Comparison of ENCODE assay signal across 15 cellular contexts in genomic region chr5:179140293-179140692, GRCh38.
A peak's percentile ranks its signal among the peaks of the same experiment; 100 is the strongest.
DNase-seq lines count a peak whose midpoint lies in the region; ATAC-seq and TF ChIP-seq lines count a peak whose summit lies in the region.
"Had no signal": no experiment of that assay in that cellular context is flagged by ENCODE, and none has a peak within 500 bp of the region (broad histone marks: within the 10 kb centered on the region; RNA-seq: fewer than 3 reads in every experiment).

No MANE protein-coding gene starts in this region.

- no peak overlapping the region for H3K9ac ChIP-seq in IMR-90 (ENCODE audit: low read depth, low read length)
- H3K9ac ChIP-seq: GM23248 had no signal

- no peak overlapping the region for H2BK120ac ChIP-seq in IMR-90 (ENCODE audit: low read depth, low read length)

- POLR2A ChIA-PET in IMR-90 (lab: Charles Lee; ENCODE audit: unreplicated experiment): no interaction called here
- POLR2A ChIA-PET in GM10248 (lab: Yijun Ruan, JAX): no interaction called here

- intact Hi-C loops in left cardiac atrium (cut with DNase I): no loop called here
- intact Hi-C loops in heart right ventricle (cut with DNase I): no loop called here
- intact Hi-C loops in IMR-90 (cut with micrococcal nuclease): no loop called here
- intact Hi-C loops in lower lobe of right lung (cut with DNase I): no loop called here

- TF ChIP-seq RAD21 in IMR-90 (IDR thresholded peaks at IDR 0.05; ENCODE audit: low read length): no peak

- H3K4ac ChIP-seq in IMR-90 (ENCODE audit: low read depth, low read length): no peak overlapping the region

- ATAC-seq in left cardiac atrium: no peak
- ATAC-seq in heart right ventricle: no peak
- no peak for ATAC-seq in IMR-90 (ENCODE audit: low read depth)
- ATAC-seq in lower lobe of right lung: no peak
- ATAC-seq: HCT116 had no signal

- peak; percentile 7 for DNase-seq in left cardiac atrium
- no peak for DNase-seq in heart right ventricle
- no peak for DNase-seq in IMR-90
- DNase-seq in lower lobe of right lung: peak; percentile 17
- no peak for DNase-seq in RKO (ENCODE audit: low spot score)
- DNase-seq in GM10248 (ENCODE audit: extremely low spot score): no peak
- DNase-seq: ACHN; BE2C; C1 segment of cervical spinal cord; CD4-positive, CD25-positive, alpha-beta regulatory T cell; CD8-positive, alpha-beta memory T cell; COR-L47; DMS 273 treated with DMSO at 0.1 percent for 48 hours; GM23248 had no signal

- no peak overlapping the region for H3K18ac ChIP-seq in IMR-90 (ENCODE audit: low read depth, low read length)

- H3K79me1 ChIP-seq in IMR-90 (ENCODE audit: low read depth in 1 of 2, low read length in 2 of 2): no peaks in the 10 kb centered on the region

- no peaks in the 10 kb centered on the region for H3K9me3 ChIP-seq in heart right ventricle
- H3K9me3 ChIP-seq in IMR-90 (ENCODE audit: control insufficient read depth, insufficient read depth, low read length): no peaks in the 10 kb centered on the region
- H3K9me3 ChIP-seq in lower lobe of right lung: no peaks in the 10 kb centered on the region
- H3K9me3 ChIP-seq: BE2C had no signal

- no peak overlapping the region for H2BK15ac ChIP-seq in IMR-90 (ENCODE audit: low read depth, low read length)

- H3K4me3 ChIP-seq in heart right ventricle (no peak overlapping the region), IMR-90 (ENCODE audit: insufficient read depth, low read depth, low read length) (no peak overlapping the region), lower lobe of right lung (no peak overlapping the region)
- H3K4me3 ChIP-seq: GM23248 had no signal

- H2BK5ac ChIP-seq in IMR-90 (ENCODE audit: low read depth, low read length, poor library complexity, severe bottlenecking): no peak overlapping the region

- 79 to 81% methylated on average over 3 of the region's 3 CpGs for WGBS in heart right ventricle, 2 donors
- WGBS in IMR-90 (ENCODE audit: extremely low coverage in 2 of 2, insufficient read length in 1 of 2), 2 experiments: no CpG with 5 or more reads among the region's 3 CpGs

- in situ Hi-C loops in IMR-90 (cut with MboI; ENCODE audit: low sequenced_read_pairs): no loop called here

- H2BK20ac ChIP-seq in IMR-90 (ENCODE audit: low read depth, low read length): no peak overlapping the region

- no peak overlapping the region for H4K8ac ChIP-seq in IMR-90 (ENCODE audit: low read depth in 2 of 2, low read length in 2 of 2)

- H4K20me1 ChIP-seq in IMR-90 (ENCODE audit: insufficient read depth, low read length): no peaks in the 10 kb centered on the region

- no peak overlapping the region for H3K4me2 ChIP-seq in IMR-90 (ENCODE audit: low read depth, low read length)

- no TSS peak for BruUV-seq in IMR-90 (replicated peaks; lab: Mats Ljungman, UMichigan)

- H3K4me1 ChIP-seq in heart right ventricle: no peaks in the 10 kb centered on the region
- H3K4me1 ChIP-seq in IMR-90 (ENCODE audit: control insufficient read depth, insufficient read depth, low read length): peaks cover 5% of the 10 kb centered on the region
- no peaks in the 10 kb centered on the region for H3K4me1 ChIP-seq in lower lobe of right lung
- H3K4me1 ChIP-seq: BE2C had no signal

- no peak overlapping the region for H4K5ac ChIP-seq in IMR-90 (ENCODE audit: low read depth, low read length)

- no peak overlapping the region for H2AK9ac ChIP-seq in IMR-90 (replicated peaks; ENCODE audit: low read depth, low read length, poor library complexity)

- H3K27ac ChIP-seq in heart right ventricle: no peak overlapping the region
- H3K27ac ChIP-seq in IMR-90 (ENCODE audit: insufficient read depth, low read length): no peak overlapping the region
- no peak overlapping the region for H3K27ac ChIP-seq in lower lobe of right lung
- H3K27ac ChIP-seq: GM23248 had no signal

- H3K9me1 ChIP-seq in IMR-90 (ENCODE audit: insufficient read depth, low read length): peaks cover 3% of the 10 kb centered on the region; the same call in 1 of the 2 replicates

- TF ChIP-seq POLR2A in IMR-90 (IDR thresholded peaks at IDR 0.05; ENCODE audit: low read depth, low read length): no peak

- no peak overlapping the region for H3K23ac ChIP-seq in IMR-90 (ENCODE audit: low read depth, low read length)

- peaks cover 0 to 9% (median 0%) of the 10 kb centered on the region in 7 donors for H3K27me3 ChIP-seq in heart right ventricle
- H3K27me3 ChIP-seq in IMR-90 (ENCODE audit: control insufficient read depth, insufficient read depth, low read length): no peaks in the 10 kb centered on the region
- no peaks in the 10 kb centered on the region for H3K27me3 ChIP-seq in lower lobe of right lung (ENCODE audit: low read depth)
- H3K27me3 ChIP-seq: BE2C had no signal

- no peak overlapping the region for H2AFZ ChIP-seq in IMR-90 (replicated peaks; ENCODE audit: low read length, poor library complexity)
- H2AFZ ChIP-seq: GM23248 had no signal

- TF ChIP-seq CTCF in heart right ventricle (IDR thresholded peaks at IDR 0.05) (no peak), IMR-90 (conservative IDR thresholded peaks at IDR 0.05; ENCODE audit: low read depth, low read length) (no peak), lower lobe of right lung (IDR thresholded peaks at IDR 0.05) (no peak), GM10248 (IDR thresholded peaks at IDR 0.05; ENCODE audit: control extremely low read depth, extremely low read depth, low read depth, missing control alignments) (no peak)

- no peak overlapping the region for H2AK5ac ChIP-seq in IMR-90 (ENCODE audit: low read depth, low read length)

- dilution Hi-C loops in IMR-90 (cut with HindIII; ENCODE audit: low sequenced_read_pairs, unreplicated experiment): no loop called here

- H3K36me3 ChIP-seq in heart right ventricle (peaks cover 0 to 9% (median 0%) of the 10 kb centered on the region in 9 donors), IMR-90 (ENCODE audit: control insufficient read depth, insufficient read depth, low read length) (peaks cover 5% of the 10 kb centered on the region), lower lobe of right lung (no peaks in the 10 kb centered on the region)
- H3K36me3 ChIP-seq: BE2C had no signal

- no peak overlapping the region for H3K56ac ChIP-seq in IMR-90 (ENCODE audit: extremely low read depth, insufficient read depth, low read length)

- H4K91ac ChIP-seq in IMR-90 (ENCODE audit: insufficient read depth, low read depth, low read length): no peak overlapping the region

- no peak overlapping the region for H3K14ac ChIP-seq in IMR-90 (replicated peaks; ENCODE audit: low read depth, low read length)

- CTCF ChIA-PET in IMR-90 (lab: Yijun Ruan, JAX): no interaction called here
- CTCF ChIA-PET in GM10248 (lab: Yijun Ruan, JAX): no interaction called here

TF ChIP-seq in IMR-90, 13 proteins besides CTCF, POLR2A, EP300 and RAD21:
- TF ChIP-seq BHLHE40 (IDR thresholded peaks at IDR 0.05; ENCODE audit: low read depth, low read length): no peak
- peak; percentile 92 for TF ChIP-seq MAFK (IDR thresholded peaks at IDR 0.05; ENCODE audit: low read depth, low read length)
TF ChIP-seq in IMR-90: peak in this region for 1.

Comparison
In these comparisons a context has a peak if more than half of its experiments do, and no peak if none do; other contexts are left out.
1. DNase-seq: peak in left cardiac atrium (single experiment) and lower lobe of right lung (single experiment); none in heart right ventricle (0 of 2), IMR-90 (single experiment), RKO (single experiment) and GM10248 (single experiment).